12 cellular contexts compared by ENCODE assay signal in the genomic region with DNA sequence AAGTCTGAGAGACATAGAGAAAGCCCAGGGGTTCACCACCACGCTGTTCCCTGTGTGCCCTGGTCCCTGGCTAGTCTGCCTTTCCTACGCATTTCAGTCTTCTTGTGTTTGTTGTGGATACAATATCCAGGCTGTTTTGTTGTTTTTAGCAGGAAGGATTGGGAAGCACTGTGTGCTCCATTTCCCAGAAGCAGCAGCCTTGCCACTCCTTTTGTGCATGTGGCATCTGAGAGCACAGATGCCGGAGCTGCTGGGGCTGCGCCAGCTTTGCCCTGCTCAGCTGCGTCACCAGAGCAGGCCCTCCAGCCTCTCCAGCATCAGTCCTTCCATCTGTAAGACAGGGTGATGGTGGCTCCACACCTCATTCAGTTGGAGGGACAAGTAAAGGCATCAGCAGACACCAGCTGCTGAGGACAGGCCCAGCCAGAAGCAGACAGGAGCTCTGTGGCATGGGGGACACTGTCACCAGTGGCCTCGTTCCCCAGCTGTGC.
DNase-seq lines count a peak whose midpoint lies in the region; ATAC-seq and TF ChIP-seq lines count a peak whose summit lies in the region.
"Had no signal": no experiment of that assay in that cellular context is flagged by ENCODE, and none has a peak within 500 bp of the region (broad histone marks: within the 10 kb centered on the region; RNA-seq: fewer than 3 reads in every experiment).

No MANE protein-coding gene starts in this region.

- no peaks in the 10 kb centered on the region for H3K27me3 ChIP-seq in mucosa of rectum (ENCODE audit: control insufficient read depth in 2 of 2, insufficient read depth in 2 of 2, low read length in 2 of 2)
- H3K27me3 ChIP-seq: upper lobe of left lung had no signal

- H3K4me3 ChIP-seq in mucosa of rectum (ENCODE audit: low read length in 2 of 2): no peak overlapping the region
- H3K4me3 ChIP-seq: smooth muscle cell, upper lobe of left lung had no signal

- CTCF ChIA-PET in WTC11 (lab: Charles Lee): interaction anchor here (0.7 to 2.0 kb wide), 3 partner anchors 32 to 344 kb away, joined by 3 to 7 read pairs (median 4); no protein-coding TSS in a partner anchor

- POLR2A ChIA-PET in WTC11 (lab: Charles Lee): no interaction called here

- H3K9me3 ChIP-seq in mucosa of rectum (ENCODE audit: control insufficient read depth in 2 of 2, low read length in 2 of 2): no peaks in the 10 kb centered on the region
- H3K9me3 ChIP-seq: upper lobe of left lung had no signal

- H3K27ac Mint-ChIP-seq in WTC11: no peak overlapping the region

- no peak overlapping the region for H3K4me3 Mint-ChIP-seq in WTC11

- no peaks in the 10 kb centered on the region for H3K9me3 Mint-ChIP-seq in WTC11

- no peaks in the 10 kb centered on the region for H3K4me1 Mint-ChIP-seq in WTC11

- ATAC-seq in GM21786 (IDR thresholded peaks at IDR 0.05; ENCODE audit: unreplicated experiment) (no peak), WTC11 (no peak)

- no peak overlapping the region for H3K9ac ChIP-seq in mucosa of rectum (ENCODE audit: low read depth in 1 of 2, low read length in 2 of 2)

- H3K27ac ChIP-seq in C4-2B (peak overlapping the region; percentile 28; the same call in 1 of the 2 replicates), mucosa of rectum (ENCODE audit: low read depth in 2 of 2, low read length in 2 of 2) (peak overlapping the region; percentile 6 to 31)
- H3K27ac ChIP-seq: upper lobe of left lung had no signal

- H3K27me3 Mint-ChIP-seq in WTC11 (ENCODE audit: low read depth): no peaks in the 10 kb centered on the region; the same call in none of the 2 replicates

- DNase-seq in NCI-H2196 treated with DMSO at 0.1 percent for 48 hours (lab: John Stamatoyannopoulos, UW; ENCODE audit: unreplicated experiment): peak; percentile 46
- DNase-seq in cerebellar cortex (ENCODE audit: low spot score): peak; percentile 64
- no peak for DNase-seq in GOT3 (lab: John Stamatoyannopoulos, UW)
- DNase-seq in WTC11 (ENCODE audit: low spot score): no peak
- no peak for DNase-seq in DMS79 (lab: John Stamatoyannopoulos, UW)
- DNase-seq: amniotic stem cell, NCI-H1436 treated with DMSO at 0.1 percent for 48 hours, upper lobe of left lung had no signal

- no peaks in the 10 kb centered on the region for H3K36me3 Mint-ChIP-seq in WTC11

- peaks cover 2 to 3% of the 10 kb centered on the region in 2 donors for H3K4me1 ChIP-seq in mucosa of rectum (ENCODE audit: control insufficient read depth in 2 of 2, insufficient read depth in 2 of 2, low read length in 2 of 2)

- H3K36me3 ChIP-seq in mucosa of rectum (ENCODE audit: control insufficient read depth in 2 of 2, insufficient read depth in 2 of 2, low read length in 2 of 2): no peaks in the 10 kb centered on the region
- H3K36me3 ChIP-seq: upper lobe of left lung had no signal

- TF ChIP-seq CTCF in C4-2B (conservative IDR thresholded peaks at IDR 0.05): no peak
- TF ChIP-seq CTCF in WTC11 (IDR thresholded peaks at IDR 0.05): no peak

TF ChIP-seq in WTC11, 78 proteins besides CTCF, POLR2A, EP300 and RAD21:
- TF ChIP-seq CREM (CRISPR knock-in tag; IDR thresholded peaks at IDR 0.05) (no peak), ZBTB21 (CRISPR knock-in tag; IDR thresholded peaks at IDR 0.05; ENCODE audit: borderline replicate concordance) (no peak), TP53 (CRISPR knock-in tag; IDR thresholded peaks at IDR 0.05) (no peak), IRF1 (CRISPR knock-in tag; IDR thresholded peaks at IDR 0.05) (no peak), FOXP4 (CRISPR knock-in tag; IDR thresholded peaks at IDR 0.05) (no peak), HMGXB4 (CRISPR knock-in tag; IDR thresholded peaks at IDR 0.05) (no peak), ZNF532 (CRISPR knock-in tag; IDR thresholded peaks at IDR 0.05; ENCODE audit: borderline replicate concordance) (no peak), NR2C2 (CRISPR knock-in tag; IDR thresholded peaks at IDR 0.05) (no peak), ZNF317 (CRISPR knock-in tag; IDR thresholded peaks at IDR 0.05; ENCODE audit: borderline replicate concordance, low read depth) (no peak), EMX1 (CRISPR knock-in tag; IDR thresholded peaks at IDR 0.05) (no peak), HMGA2 (CRISPR knock-in tag; IDR thresholded peaks at IDR 0.05) (no peak)
- TF ChIP-seq, protein P1, sequence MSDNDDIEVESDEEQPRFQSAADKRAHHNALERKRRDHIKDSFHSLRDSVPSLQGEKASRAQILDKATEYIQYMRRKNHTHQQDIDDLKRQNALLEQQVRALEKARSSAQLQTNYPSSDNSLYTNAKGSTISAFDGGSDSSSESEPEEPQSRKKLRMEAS (CRISPR knock-in tag; IDR thresholded peaks at IDR 0.05): no peak
- TF ChIP-seq, protein P2, sequence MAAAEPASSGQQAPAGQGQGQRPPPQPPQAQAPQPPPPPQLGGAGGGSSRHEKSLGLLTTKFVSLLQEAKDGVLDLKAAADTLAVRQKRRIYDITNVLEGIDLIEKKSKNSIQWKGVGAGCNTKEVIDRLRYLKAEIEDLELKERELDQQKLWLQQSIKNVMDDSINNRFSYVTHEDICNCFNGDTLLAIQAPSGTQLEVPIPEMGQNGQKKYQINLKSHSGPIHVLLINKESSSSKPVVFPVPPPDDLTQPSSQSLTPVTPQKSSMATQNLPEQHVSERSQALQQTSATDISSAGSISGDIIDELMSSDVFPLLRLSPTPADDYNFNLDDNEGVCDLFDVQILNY (CRISPR knock-in tag; IDR thresholded peaks at IDR 0.05): no peak

Comparison
In these comparisons a context has a peak if more than half of its experiments do, and no peak if none do; other contexts are left out.
1. DNase-seq: peak in NCI-H2196 treated with DMSO at 0.1 percent for 48 hours (single experiment) and cerebellar cortex (single experiment); none in GOT3 (single experiment), WTC11 (single experiment) and DMS79 (single experiment).